Comparison of ENCODE assay signal across 16 cellular contexts in the genomic region with DNA sequence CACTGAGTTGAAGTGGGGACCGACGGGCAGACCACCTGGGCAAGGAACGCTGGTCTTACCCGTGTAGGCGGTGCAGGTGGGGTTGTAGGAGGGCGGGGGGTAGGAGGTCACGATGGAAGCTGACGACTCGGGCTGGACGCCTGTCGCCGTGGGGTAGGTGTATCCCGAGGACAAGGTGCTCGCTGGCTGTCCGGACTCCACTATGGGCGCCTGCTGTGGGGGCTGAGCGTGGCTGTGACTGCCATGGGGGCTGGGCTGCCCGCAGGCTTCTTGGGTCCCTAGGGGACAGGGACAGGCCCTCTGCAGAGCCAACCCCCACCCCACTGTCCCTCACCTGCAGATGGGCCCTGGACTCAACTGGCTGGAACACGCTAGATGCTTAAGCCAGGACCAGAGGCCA. TPM values are rescaled to one million over a fixed set of nuclear protein-coding genes. Genes with fewer than 3 reads are reported as not detected.
A peak's percentile ranks its signal among the peaks of the same experiment; 100 is the strongest.
DNase-seq lines count a peak whose midpoint lies in the region; ATAC-seq and TF ChIP-seq lines count a peak whose summit lies in the region.
"Had no signal": no experiment of that assay in that cellular context is flagged by ENCODE, and none has a peak within 500 bp of the region (broad histone marks: within the 10 kb centered on the region; RNA-seq: fewer than 3 reads in every experiment).

No MANE protein-coding gene starts in this region.

- H3K14ac ChIP-seq in IMR-90 (replicated peaks; ENCODE audit: low read depth, low read length) (no peak overlapping the region), neuronal stem cell (ENCODE audit: low read length) (no peak overlapping the region)

- no peak for TF ChIP-seq RAD21 in IMR-90 (IDR thresholded peaks at IDR 0.05; ENCODE audit: low read length)

- dilution Hi-C loops in IMR-90 (cut with HindIII; ENCODE audit: low sequenced_read_pairs, unreplicated experiment): no loop called here

- H2AK9ac ChIP-seq in IMR-90 (replicated peaks; ENCODE audit: low read depth, low read length, poor library complexity): no peak overlapping the region

- H3K9me2 ChIP-seq in Karpas-422 (replicated peaks; ENCODE audit: insufficient read depth, low read length): no peaks in the 10 kb centered on the region

- no peak overlapping the region for H3K56ac ChIP-seq in IMR-90 (ENCODE audit: extremely low read depth, insufficient read depth, low read length)

- in situ Hi-C loops in IMR-90 (cut with MboI; ENCODE audit: low sequenced_read_pairs): no loop called here

- H3K27ac ChIP-seq in BLaER1: no peak overlapping the region
- H3K27ac ChIP-seq in IMR-90 (ENCODE audit: insufficient read depth, low read length): no peak overlapping the region
- no peak overlapping the region for H3K27ac ChIP-seq in neuronal stem cell (replicated peaks; ENCODE audit: low read length)
- H3K27ac ChIP-seq in Karpas-422 (ENCODE audit: low read length): no peak overlapping the region

- intact Hi-C loops in IMR-90 (cut with micrococcal nuclease): no loop called here

- TF ChIP-seq CTCF in BE2C (IDR thresholded peaks at IDR 0.05; ENCODE audit: low read depth, low read length): no peak
- no peak for TF ChIP-seq CTCF in IMR-90 (conservative IDR thresholded peaks at IDR 0.05; ENCODE audit: low read depth, low read length)

- H4K5ac ChIP-seq in IMR-90 (ENCODE audit: low read depth, low read length): no peak overlapping the region

- H3K4me2 ChIP-seq in BLaER1 (peak overlapping the region; percentile 80), IMR-90 (ENCODE audit: low read depth, low read length) (no peak overlapping the region), neuronal stem cell (ENCODE audit: insufficient read depth, low read length, poor library complexity, severe bottlenecking) (no peak overlapping the region), Karpas-422 (ENCODE audit: low read depth, low read length, poor library complexity, severe bottlenecking) (no peak overlapping the region)

- WGBS in IMR-90 (ENCODE audit: extremely low coverage in 2 of 2, insufficient read length in 1 of 2), 2 experiments: 74% methylated on average over 9 of the region's 19 CpGs; no CpG with 5 or more reads in 1 of the 2 experiments
- WGBS in neuronal stem cell (ENCODE audit: extremely low coverage in 2 of 2, insufficient read length in 2 of 2, insufficient replicate concordance in 1 of 2), 2 donors: no CpG with 5 or more reads among the region's 19 CpGs

- TF ChIP-seq POLR2A in IMR-90 (IDR thresholded peaks at IDR 0.05; ENCODE audit: low read depth, low read length): no peak

- H3K36me3 ChIP-seq in BE2C (no peaks in the 10 kb centered on the region), BLaER1 (no peaks in the 10 kb centered on the region), IMR-90 (ENCODE audit: control insufficient read depth, insufficient read depth, low read length) (no peaks in the 10 kb centered on the region), neuronal stem cell (replicated peaks in 1 of 2; ENCODE audit: control insufficient read depth in 2 of 2, insufficient read depth in 2 of 2, low read length in 2 of 2) (no peaks in the 10 kb centered on the region), Karpas-422 (ENCODE audit: insufficient read depth, low read length) (no peaks in the 10 kb centered on the region)
- H3K36me3 ChIP-seq: HAP-1 had no signal

- no peak for ATAC-seq in IMR-90 (ENCODE audit: low read depth)
- ATAC-seq: CD8-positive, alpha-beta T cell; K562 had no signal

- no peak overlapping the region for H2BK20ac ChIP-seq in IMR-90 (ENCODE audit: low read depth, low read length)

- H4K8ac ChIP-seq in IMR-90 (ENCODE audit: low read depth in 2 of 2, low read length in 2 of 2): no peak overlapping the region
- H4K8ac ChIP-seq in neuronal stem cell (ENCODE audit: low read depth, low read length): no peak overlapping the region

- H2BK15ac ChIP-seq in IMR-90 (ENCODE audit: low read depth, low read length) (no peak overlapping the region), neuronal stem cell (ENCODE audit: low read length) (peak overlapping the region; percentile 94)

- H3K4me3 ChIP-seq in BE2C (ENCODE audit: low read depth, low read length) (peak overlapping the region; percentile 26), BLaER1 (no peak overlapping the region), IMR-90 (ENCODE audit: insufficient read depth, low read depth, low read length) (no peak overlapping the region), neuronal stem cell (ENCODE audit: low read length in 2 of 2) (no peak overlapping the region), Karpas-422 (ENCODE audit: low read length) (no peak overlapping the region)
- H3K4me3 ChIP-seq: HAP-1, K562 had no signal

- H4K91ac ChIP-seq in IMR-90 (ENCODE audit: insufficient read depth, low read depth, low read length) (no peak overlapping the region), neuronal stem cell (ENCODE audit: low read depth, low read length, poor library complexity) (no peak overlapping the region)

- H2AFZ ChIP-seq in IMR-90 (replicated peaks; ENCODE audit: low read length, poor library complexity): peak overlapping the region; percentile 58
- peak overlapping the region; percentile 64 for H2AFZ ChIP-seq in neuronal stem cell (ENCODE audit: low read length)
- no peak overlapping the region for H2AFZ ChIP-seq in Karpas-422 (ENCODE audit: low read length)

- no peak overlapping the region for H2BK5ac ChIP-seq in IMR-90 (ENCODE audit: low read depth, low read length, poor library complexity, severe bottlenecking)
- H2BK5ac ChIP-seq in neuronal stem cell (ENCODE audit: low read length): no peak overlapping the region

- H4K20me1 ChIP-seq in BLaER1 (no peaks in the 10 kb centered on the region), IMR-90 (ENCODE audit: insufficient read depth, low read length) (no peaks in the 10 kb centered on the region), Karpas-422 (ENCODE audit: insufficient read depth, low read depth, low read length) (no peaks in the 10 kb centered on the region)

- H3K4me1 ChIP-seq in BE2C: peaks cover 10% of the 10 kb centered on the region
- peaks cover 20% of the 10 kb centered on the region for H3K4me1 ChIP-seq in BLaER1
- no peaks in the 10 kb centered on the region for H3K4me1 ChIP-seq in IMR-90 (ENCODE audit: control insufficient read depth, insufficient read depth, low read length)
- H3K4me1 ChIP-seq in neuronal stem cell (ENCODE audit: control insufficient read depth in 2 of 2, insufficient read depth in 1 of 2, low read depth in 1 of 2, low read length in 2 of 2): peaks cover 6 to 9% of the 10 kb centered on the region in 2 donors
- H3K4me1 ChIP-seq in Karpas-422 (ENCODE audit: low read length): no peaks in the 10 kb centered on the region
- H3K4me1 ChIP-seq: HAP-1 had no signal

- H2BK12ac ChIP-seq in neuronal stem cell (ENCODE audit: low read length): peak overlapping the region; percentile 58

- no peak overlapping the region for H3K18ac ChIP-seq in IMR-90 (ENCODE audit: low read depth, low read length)
- H3K18ac ChIP-seq in neuronal stem cell (ENCODE audit: low read length): peak overlapping the region; percentile 71

- H3K79me1 ChIP-seq in IMR-90 (ENCODE audit: low read depth in 1 of 2, low read length in 2 of 2): no peaks in the 10 kb centered on the region
- H3K79me1 ChIP-seq in neuronal stem cell (ENCODE audit: low read depth, low read length): no peaks in the 10 kb centered on the region

- no peaks in the 10 kb centered on the region for H3K9me1 ChIP-seq in IMR-90 (ENCODE audit: insufficient read depth, low read length)

- CTCF ChIA-PET in IMR-90 (lab: Yijun Ruan, JAX): interaction anchor here (1.2 kb wide), 1 partner anchor 9 kb away, joined by 7 read pairs; no protein-coding TSS in a partner anchor

- POLR2A ChIA-PET in IMR-90 (lab: Charles Lee; ENCODE audit: unreplicated experiment): no interaction called here

- H2AK5ac ChIP-seq in IMR-90 (ENCODE audit: low read depth, low read length): no peak overlapping the region
- H2AK5ac ChIP-seq in neuronal stem cell (ENCODE audit: low read depth, low read length): no peak overlapping the region

- H3K27me3 ChIP-seq in BE2C (no peaks in the 10 kb centered on the region), BLaER1 (no peaks in the 10 kb centered on the region), IMR-90 (ENCODE audit: control insufficient read depth, insufficient read depth, low read length) (peaks cover 19% of the 10 kb centered on the region), neuronal stem cell (ENCODE audit: control insufficient read depth in 3 of 3, insufficient read depth in 3 of 3, low read depth in 1 of 3, low read length in 3 of 3) (peaks cover 0 to 5% (median 0%) of the 10 kb centered on the region in 3 experiments), Karpas-422 (ENCODE audit: low read length) (no peaks in the 10 kb centered on the region)

- H2BK120ac ChIP-seq in IMR-90 (ENCODE audit: low read depth, low read length): no peak overlapping the region
- no peak overlapping the region for H2BK120ac ChIP-seq in neuronal stem cell (ENCODE audit: low read depth, low read length)

- H3K4ac ChIP-seq in IMR-90 (ENCODE audit: low read depth, low read length) (no peak overlapping the region), neuronal stem cell (ENCODE audit: low read length) (no peak overlapping the region)

- H3K9ac ChIP-seq in BLaER1: 0 out of 2 replicates have a peak overlapping the region, but pooled peaks have one; percentile 10
- H3K9ac ChIP-seq in IMR-90 (ENCODE audit: low read depth, low read length): no peak overlapping the region
- H3K9ac ChIP-seq in neuronal stem cell (ENCODE audit: low read depth, low read length, poor library complexity): peak overlapping the region; percentile 21
- H3K9ac ChIP-seq in Karpas-422 (ENCODE audit: low read length): no peak overlapping the region

- no TSS peak for BruUV-seq in IMR-90 (replicated peaks; lab: Mats Ljungman, UMichigan)

- H3K9me3 ChIP-seq in BE2C (no peaks in the 10 kb centered on the region), BLaER1 (0 out of 2 replicates have a peak, but pooled peaks cover under 1% of the 10 kb centered on the region), IMR-90 (ENCODE audit: control insufficient read depth, insufficient read depth, low read length) (no peaks in the 10 kb centered on the region), neuronal stem cell (replicated peaks in 1 of 2; ENCODE audit: control insufficient read depth in 2 of 2, insufficient read depth in 1 of 2, low read depth in 1 of 2, low read length in 2 of 2) (peaks cover 0 to 2% of the 10 kb centered on the region in 2 donors), Karpas-422 (ENCODE audit: low read length) (no peaks in the 10 kb centered on the region)
- H3K9me3 ChIP-seq: HAP-1 had no signal

- DNase-seq in BE2C (no peak), IMR-90 (no peak), neuronal stem cell (ENCODE audit: low spot score) (no peak), Karpas-422 (no peak), HPDE6-E6E7 (ENCODE audit: extremely low spot score) (no peak), mesenteric fat pad (ENCODE audit: low spot score) (no peak)
- DNase-seq: ACHN; Calu3; CD8-positive, alpha-beta T cell; DMS 273 treated with DMSO at 0.1 percent for 48 hours; GOT3 had no signal

- H3K79me2 ChIP-seq in Karpas-422 (ENCODE audit: low read length): no peaks in the 10 kb centered on the region

- H3K23ac ChIP-seq in IMR-90 (ENCODE audit: low read depth, low read length) (no peak overlapping the region), neuronal stem cell (ENCODE audit: low read depth, low read length, poor library complexity) (peak overlapping the region; percentile 73)

RNA-seq across cellular contexts. Expression of gene ZFR2, which starts 37.2 kb away (rescaled TPM):
- 0.68 TPM for polyA plus RNA-seq in BE2C (2012; ENCODE audit: insufficient read depth, insufficient read length, low read depth)
- total RNA-seq in IMR-90 (2012; rRNA removed) (0.28 TPM in 1 of 2 replicates, not detected in the other), mesenteric fat pad (not detected)
- 0.10 and 0.19 TPM in 2 replicates for polyA plus RNA-seq in IMR-90 (2012; rRNA removed)
- polyA plus RNA-seq in IMR-90 (2012; cell fraction: cytosol; rRNA removed): 0.20 and 0.24 TPM in 2 replicates
- polyA plus RNA-seq in IMR-90 (2012; cell fraction: nucleus; rRNA removed; ENCODE audit: low replicate concordance): 0.23 TPM in 1 of 2 replicates, not detected in the other
- polyA plus RNA-seq in neuronal stem cell (2013, experiment 1 of 2): 12.5 TPM
- 13.8 TPM for polyA plus RNA-seq in neuronal stem cell (2013, experiment 2 of 2)
- not detected in 2 replicates for total RNA-seq in Karpas-422 (2014; rRNA removed; shearing (Covaris generic); ENCODE audit: low replicate concordance)
- total RNA-seq: Calu3, HT1080 had no signal

RNA-seq across cellular contexts. Expression of gene MATK, which starts 45.4 kb away (rescaled TPM):
- not detected for polyA plus RNA-seq in BE2C (2012; ENCODE audit: insufficient read depth, insufficient read length, low read depth)
- not detected in 2 replicates for total RNA-seq in IMR-90 (2012; rRNA removed)
- not detected in 2 replicates for polyA plus RNA-seq in IMR-90 (2012; rRNA removed)
- polyA plus RNA-seq in IMR-90 (2012; cell fraction: cytosol; rRNA removed): not detected in 2 replicates
- polyA plus RNA-seq in IMR-90 (2012; cell fraction: nucleus; rRNA removed; ENCODE audit: low replicate concordance): not detected in 2 replicates
- 1.4 TPM for polyA plus RNA-seq in neuronal stem cell (2013, experiment 1 of 2)
- 1.6 TPM for polyA plus RNA-seq in neuronal stem cell (2013, experiment 2 of 2)
- not detected in 2 replicates for total RNA-seq in Karpas-422 (2014; rRNA removed; shearing (Covaris generic); ENCODE audit: low replicate concordance)
- total RNA-seq in mesenteric fat pad: 3.3 TPM
- total RNA-seq: Calu3, HT1080 had no signal
- polyA plus RNA-seq: BJ had no signal

RNA-seq across cellular contexts. Expression of gene ATCAY, which starts 48.9 kb away (rescaled TPM):
- 19.9 TPM for polyA plus RNA-seq in BE2C (2012; ENCODE audit: insufficient read depth, insufficient read length, low read depth)
- total RNA-seq in IMR-90 (2012; rRNA removed) (0.28 and 0.36 TPM in 2 replicates), mesenteric fat pad (not detected)
- polyA plus RNA-seq in IMR-90 (2012; rRNA removed): 0.19 and 0.31 TPM in 2 replicates
- 0.12 and 0.15 TPM in 2 replicates for polyA plus RNA-seq in IMR-90 (2012; cell fraction: cytosol; rRNA removed)
- 0.10 and 0.19 TPM in 2 replicates for polyA plus RNA-seq in IMR-90 (2012; cell fraction: nucleus; rRNA removed; ENCODE audit: low replicate concordance)
- polyA plus RNA-seq in neuronal stem cell (2013, experiment 1 of 2): 19.1 TPM
- 19.7 TPM for polyA plus RNA-seq in neuronal stem cell (2013, experiment 2 of 2)
- total RNA-seq in Karpas-422 (2014; rRNA removed; shearing (Covaris generic); ENCODE audit: low replicate concordance): not detected in 2 replicates
- total RNA-seq: Calu3; CD8-positive, alpha-beta T cell; HT1080; K562 had no signal
- polyA plus RNA-seq: BJ, K562 had no signal

RNA-seq across cellular contexts. Expression of gene RAX2, which starts 59.6 kb away (rescaled TPM):
- not detected for polyA plus RNA-seq in BE2C (2012; ENCODE audit: insufficient read depth, insufficient read length, low read depth)
- not detected in 2 replicates for total RNA-seq in IMR-90 (2012; rRNA removed)
- not detected in 2 replicates for polyA plus RNA-seq in IMR-90 (2012; rRNA removed)
- polyA plus RNA-seq in IMR-90 (2012; cell fraction: cytosol; rRNA removed): not detected in 2 replicates
- not detected in 2 replicates for polyA plus RNA-seq in IMR-90 (2012; cell fraction: nucleus; rRNA removed; ENCODE audit: low replicate concordance)
- polyA plus RNA-seq in neuronal stem cell (2013, experiment 1 of 2): 0.01 TPM
- polyA plus RNA-seq in neuronal stem cell (2013, experiment 2 of 2): 0.03 TPM
- not detected in 2 replicates for total RNA-seq in Karpas-422 (2014; rRNA removed; shearing (Covaris generic); ENCODE audit: low replicate concordance)
- not detected for total RNA-seq in mesenteric fat pad
- total RNA-seq: Calu3; CD8-positive, alpha-beta T cell; HT1080; K562 had no signal
- polyA plus RNA-seq: BJ, K562 had no signal

Comparison
In these comparisons a context has a peak if more than half of its experiments do, and no peak if none do; other contexts are left out.
1. H3K9ac ChIP-seq: peak in BLaER1 (single experiment) and neuronal stem cell (single experiment); none in IMR-90 (single experiment) and Karpas-422 (single experiment).